Comparison of ENCODE assay signal across 1 cellular context in genomic region chr16:89687092-89687940, GRCh38.
A peak's percentile ranks its signal among the peaks of the same experiment; 100 is the strongest.
TF ChIP-seq lines count a peak whose summit lies in the region.

No MANE protein-coding gene starts in this region.

TF ChIP-seq in HepG2, 621 proteins besides CTCF, POLR2A, EP300 and RAD21 (continued from another document and continues in another):
- TF ChIP-seq PATZ1 (CRISPR knock-in tag; IDR thresholded peaks at IDR 0.05) (peak; percentile 90), DMTF1 (CRISPR knock-in tag; IDR thresholded peaks at IDR 0.05) (peak; percentile 94), ZNF772 (CRISPR knock-in tag; IDR thresholded peaks at IDR 0.05) (peak; percentile 99), CCAR2 (optimal IDR thresholded peaks at IDR 0.05; ENCODE audit: low read depth, low read length) (no peak), ZBTB37 (CRISPR knock-in tag; IDR thresholded peaks at IDR 0.05) (peak; percentile 86; the same call in 1 of the 2 replicates), JDP2 (CRISPR knock-in tag; IDR thresholded peaks at IDR 0.05; ENCODE audit: borderline replicate concordance) (no peak; the same call in 1 of the 2 replicates), FOXK2 (IDR thresholded peaks at IDR 0.05) (peak; percentile 99), SMC3 (IDR thresholded peaks at IDR 0.05; ENCODE audit: low read length) (no peak; the same call in none of the 2 replicates), ZNF230 (CRISPR knock-in tag; IDR thresholded peaks at IDR 0.05) (peak; percentile 99), ZNF142 (CRISPR knock-in tag; IDR thresholded peaks at IDR 0.05) (peak; percentile 86), ATAD3A (CRISPR knock-in tag; IDR thresholded peaks at IDR 0.05) (no peak; the same call in 1 of the 2 replicates), WIZ (CRISPR knock-in tag; IDR thresholded peaks at IDR 0.05) (peak; percentile 98), ZMAT5 (CRISPR knock-in tag; IDR thresholded peaks at IDR 0.05; ENCODE audit: borderline replicate concordance, low read depth) (peak; percentile 47; the same call in 1 of the 2 replicates), FOSL1 (CRISPR knock-in tag; IDR thresholded peaks at IDR 0.05; ENCODE audit: borderline replicate concordance) (peak; percentile 56; the same call in 1 of the 2 replicates), ZFY (CRISPR knock-in tag; IDR thresholded peaks at IDR 0.05) (peak; percentile 93), SIN3B (IDR thresholded peaks at IDR 0.05; ENCODE audit: low read length) (no peak), HDAC6 (IDR thresholded peaks at IDR 0.05; ENCODE audit: low read depth, low read length) (no peak), PITX1 (CRISPR knock-in tag; IDR thresholded peaks at IDR 0.05) (peak; percentile 90), TRIM24 (CRISPR knock-in tag; IDR thresholded peaks at IDR 0.05) (0 out of 2 replicates have a peak, but pooled peaks have one; percentile 29), ZSCAN30 (CRISPR knock-in tag; IDR thresholded peaks at IDR 0.05) (peak; percentile 91), SNAPC4 (CRISPR knock-in tag; IDR thresholded peaks at IDR 0.05) (peak; percentile 94), ZNF782 (CRISPR knock-in tag; IDR thresholded peaks at IDR 0.05; ENCODE audit: borderline replicate concordance) (peak; percentile 92; the same call in 1 of the 2 replicates), ZNF713 (CRISPR knock-in tag; IDR thresholded peaks at IDR 0.05) (peak; percentile 82; the same call in 1 of the 2 replicates), ATRX (CRISPR knock-in tag; IDR thresholded peaks at IDR 0.05; ENCODE audit: borderline replicate concordance) (no peak), ZNF101 (CRISPR knock-in tag; IDR thresholded peaks at IDR 0.05; ENCODE audit: borderline replicate concordance, low read depth) (peak; percentile 96; the same call in 1 of the 2 replicates), ZNF550 (CRISPR knock-in tag; IDR thresholded peaks at IDR 0.05; ENCODE audit: borderline replicate concordance) (no peak; the same call in 1 of the 2 replicates), IRF9 (CRISPR knock-in tag; IDR thresholded peaks at IDR 0.05; ENCODE audit: borderline replicate concordance) (peak; percentile 94), DDIT3 (CRISPR knock-in tag; IDR thresholded peaks at IDR 0.05) (no peak), NCOA1 (CRISPR knock-in tag; IDR thresholded peaks at IDR 0.05) (peak; percentile 28; the same call in 1 of the 2 replicates), SALL2 (CRISPR knock-in tag; IDR thresholded peaks at IDR 0.05) (peak; percentile 99), ZNF275 (CRISPR knock-in tag; IDR thresholded peaks at IDR 0.05; ENCODE audit: borderline replicate concordance) (peak; percentile 97), ZNF629 (CRISPR knock-in tag; conservative IDR thresholded peaks at IDR 0.05) (peak; percentile 64), TARDBP (CRISPR knock-in tag; IDR thresholded peaks at IDR 0.05) (peak; percentile 99), KDM2A (CRISPR knock-in tag; IDR thresholded peaks at IDR 0.05; ENCODE audit: borderline replicate concordance, low read depth) (peak; percentile 95)
